7 cellular contexts compared by ENCODE assay signal in the genomic region with DNA sequence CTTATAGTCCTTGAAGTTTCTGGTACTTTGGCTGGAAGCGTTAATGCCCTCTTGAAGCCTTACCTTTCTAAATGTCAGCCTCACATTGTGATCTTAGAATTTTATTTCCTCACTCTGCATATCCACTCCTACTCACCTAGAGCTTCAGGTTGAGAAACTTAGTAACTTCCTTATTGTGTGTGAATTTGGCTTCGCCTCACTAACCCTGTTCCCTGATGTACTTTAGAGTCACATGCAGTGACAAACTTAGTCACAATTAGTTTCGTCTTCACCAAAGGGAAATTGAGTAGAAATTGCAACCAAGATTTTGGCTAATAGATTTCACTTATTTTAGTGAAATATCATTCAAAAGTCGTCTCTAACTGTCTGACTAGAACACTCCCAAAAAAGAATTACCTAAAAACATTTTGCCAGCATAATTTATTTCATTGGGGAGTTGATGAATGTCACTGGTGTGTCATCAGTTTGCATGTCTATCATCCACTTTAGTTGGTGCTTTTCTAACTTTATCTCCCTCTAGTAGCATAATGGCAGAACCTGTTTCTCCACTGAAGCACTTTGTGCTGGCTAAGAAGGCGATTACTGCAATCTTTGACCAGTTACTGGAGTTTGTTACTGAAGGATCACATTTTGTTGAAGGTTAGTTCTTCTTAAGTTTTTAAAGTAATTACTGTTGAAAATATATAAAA. TPM values are rescaled to one million over a fixed set of nuclear protein-coding genes. Genes with fewer than 3 reads are reported as not detected.
DNase-seq lines count a peak whose midpoint lies in the region; ATAC-seq and TF ChIP-seq lines count a peak whose summit lies in the region.

No MANE protein-coding gene starts in this region.

- H2BK15ac ChIP-seq in H9 (ENCODE audit: low read depth, low read length) = no peak overlapping the region

- TF ChIP-seq CTCF in H9 (conservative IDR thresholded peaks at IDR 0.05) (no peak), MM.1S (IDR thresholded peaks at IDR 0.05; ENCODE audit: low read length) (no peak), cardiac fibroblast (IDR thresholded peaks at IDR 0.05; ENCODE audit: low read depth, low read length) (no peak)

- H3K14ac ChIP-seq in H9 (ENCODE audit: insufficient read depth, low read length) = no peak overlapping the region

- no peaks in the 10 kb centered on the region for H3K79me1 ChIP-seq in H9 (ENCODE audit: insufficient read depth, low read depth, low read length, poor library complexity, severe bottlenecking)

- H3K23ac ChIP-seq in H9 (ENCODE audit: insufficient read length, low read depth, low read length) = no peak overlapping the region

- no peak overlapping the region for H2AK5ac ChIP-seq in H9 (ENCODE audit: insufficient read length, low read length)

- no peak overlapping the region for H4K5ac ChIP-seq in H9 (ENCODE audit: insufficient read length, low read depth, low read length)

- no peaks in the 10 kb centered on the region for H3K9me2 ChIP-seq in MM.1S (replicated peaks; ENCODE audit: insufficient read depth, low read length)

- peaks cover 4% of the 10 kb centered on the region for H3K23me2 ChIP-seq in H9 (ENCODE audit: insufficient read length, low read depth, low read length, poor library complexity, severe bottlenecking)

- no peak overlapping the region for H3K56ac ChIP-seq in H9 (ENCODE audit: insufficient read length, low read depth, low read length)

- H3K9ac ChIP-seq in H9 (ENCODE audit: extremely low read depth, insufficient read length, low read length) (peak overlapping the region; percentile 39), MM.1S (ENCODE audit: low read length) (peak overlapping the region; percentile 65)

- no peak overlapping the region for H3K18ac ChIP-seq in H9 (ENCODE audit: insufficient read length, low read depth, low read length)

- H3K27ac Mint-ChIP-seq in H9 = peak overlapping the region in 1 of 3 experiments; percentile 16; a peak in 1 of 7 replicates

- H3K4me3 ChIP-seq in MM.1S (ENCODE audit: low read length) = peak overlapping the region; percentile 89
- H3K4me3 ChIP-seq in cardiac fibroblast (replicated peaks in 1 of 2; ENCODE audit: low read depth in 2 of 2, low read length in 2 of 2) = peak overlapping the region; percentile 76 to 89
- peak overlapping the region; percentile 88 to 90 for H3K4me3 ChIP-seq in muscle layer of duodenum (ENCODE audit: low read depth in 1 of 2, low read length in 2 of 2)

- H3K9me3 ChIP-seq in H9 (ENCODE audit: control insufficient read depth, low read depth, low read length) (no peaks in the 10 kb centered on the region), MM.1S (replicated peaks; ENCODE audit: insufficient read depth, low read length) (no peaks in the 10 kb centered on the region), muscle layer of duodenum (ENCODE audit: control insufficient read depth in 1 of 2, low read length in 2 of 2) (no peaks in the 10 kb centered on the region)

- H4K8ac ChIP-seq in H9 (replicated peaks; ENCODE audit: insufficient read length, low read depth, low read length) = no peak overlapping the region

- DNase-seq in H9 (no peak), MM.1S (no peak), cardiac fibroblast (ENCODE audit: low read depth in 2 of 2) (peak in 1 of 2 donors; percentile 1), NCI-H526 (lab: John Stamatoyannopoulos, UW) (no peak)
- DNase-seq in stimulated activated CD4-positive, alpha-beta T cell treated with anti-CD3 and anti-CD28 coated beads, Interleukin-4, amount 100 ng/mL, for 4 hours = no peak

- H3K27ac ChIP-seq in H9 (ENCODE audit: insufficient read length, low read depth, low read length) (no peak overlapping the region), MM.1S (ENCODE audit: low read length) (peak overlapping the region; percentile 51; the same call in 1 of the 2 replicates), muscle layer of duodenum (ENCODE audit: low read length) (peak overlapping the region; percentile 76)

- H3K27me3 ChIP-seq in H9 (ENCODE audit: insufficient read depth, low read length) (no peaks in the 10 kb centered on the region), MM.1S (replicated peaks; ENCODE audit: insufficient read depth, low read length) (no peaks in the 10 kb centered on the region), muscle layer of duodenum (ENCODE audit: low read depth, low read length) (no peaks in the 10 kb centered on the region)

- H3K36me3 Mint-ChIP-seq in H9 (ENCODE audit: insufficient read depth in 1 of 3, low read depth in 3 of 3) = peaks cover 5 to 27% (median 25%) of the 10 kb centered on the region in 3 experiments; a peak in 6 of 7 replicates

- no peak overlapping the region for H2BK5ac ChIP-seq in H9 (ENCODE audit: insufficient read length, low read length)

- peak; percentile 35 for ATAC-seq in GM18508 (IDR thresholded peaks at IDR 0.05; ENCODE audit: insufficient read depth, unreplicated experiment)

- H3T11ph ChIP-seq in H9 (ENCODE audit: low read length) = no peak overlapping the region

- H2AFZ ChIP-seq in H9 (ENCODE audit: low read length) (no peak overlapping the region), MM.1S (ENCODE audit: low read length) (peak overlapping the region; percentile 95)

- H2BK12ac ChIP-seq in H9 (ENCODE audit: insufficient read length, low read depth, low read length) = no peak overlapping the region

- H3K4me1 Mint-ChIP-seq in H9 = peaks cover 9 to 10% of the 10 kb centered on the region in 2 experiments

- H4K91ac ChIP-seq in H9 (ENCODE audit: insufficient read length, low read depth, low read length) = no peak overlapping the region

- H3K4me1 ChIP-seq in H9 (ENCODE audit: insufficient read depth, low read length) = no peaks in the 10 kb centered on the region
- peaks cover 8% of the 10 kb centered on the region for H3K4me1 ChIP-seq in MM.1S (ENCODE audit: low read length)
- peaks cover 0 to 12% of the 10 kb centered on the region in 2 donors for H3K4me1 ChIP-seq in muscle layer of duodenum (ENCODE audit: control insufficient read depth in 1 of 2, insufficient read depth in 2 of 2, low read length in 2 of 2)

- peak overlapping the region; percentile 97 to 98 for H3K4me3 Mint-ChIP-seq in H9

- H3F3A ChIP-seq in MM.1S (ENCODE audit: insufficient read depth, low read length) = peaks cover 8% of the 10 kb centered on the region; the same call in 1 of the 2 replicates

- no peaks in the 10 kb centered on the region; a peak in 1 of 5 replicates for H3K9me3 Mint-ChIP-seq in H9

- H4K20me1 ChIP-seq in H9 (ENCODE audit: control insufficient read depth, insufficient read depth, insufficient read length) (no peaks in the 10 kb centered on the region), MM.1S (ENCODE audit: insufficient read depth, low read length) (no peaks in the 10 kb centered on the region)

- no peaks in the 10 kb centered on the region for H3K27me3 Mint-ChIP-seq in H9 (ENCODE audit: low read depth)

- H2BK20ac ChIP-seq in H9 (ENCODE audit: low read depth, low read length, poor library complexity, severe bottlenecking) = no peak overlapping the region

- H3K4me2 ChIP-seq in H9 (ENCODE audit: insufficient read depth, insufficient read length, low read length) (peak overlapping the region; percentile 96), MM.1S (ENCODE audit: low read depth, low read length) (peak overlapping the region; percentile 75)

- H3K79me2 ChIP-seq in H9 (ENCODE audit: insufficient read depth, low read length) (peaks cover 1% of the 10 kb centered on the region; the same call in 1 of the 2 replicates), MM.1S (ENCODE audit: low read length) (peaks cover 40% of the 10 kb centered on the region)

- H3K36me3 ChIP-seq in MM.1S (replicated peaks; ENCODE audit: insufficient read depth, low read length) = no peaks in the 10 kb centered on the region; the same call in 1 of the 2 replicates
- peaks cover 16 to 18% of the 10 kb centered on the region in 2 donors for H3K36me3 ChIP-seq in muscle layer of duodenum (ENCODE audit: control insufficient read depth in 1 of 2, insufficient read depth in 2 of 2, low read length in 2 of 2)

- no peak overlapping the region for H3K4ac ChIP-seq in H9 (ENCODE audit: low read depth, low read length)

- no CpG with 5 or more reads among the region's 5 CpGs for WGBS in H9 (ENCODE audit: extremely low coverage, insufficient read length, low lambda C conversion rate)

- H2BK120ac ChIP-seq in H9 (ENCODE audit: low read depth, low read length, poor library complexity, severe bottlenecking) = no peak overlapping the region

RNA-seq across cellular contexts. Expression of a gene that starts 1.0 kb away (rescaled TPM):
- total RNA-seq in H9 (2021) = 45.2 and 46.0 TPM in 2 replicates

RNA-seq across cellular contexts. Expression of a gene that starts 25.6 kb away (rescaled TPM):
- total RNA-seq in H9 (2021) = 44.1 and 44.7 TPM in 2 replicates
